20 cellular contexts compared by ENCODE assay signal in genomic region chr5:91514408-91514807, GRCh38.
"Had no signal": no experiment of that assay in that cellular context is flagged by ENCODE, and none has a peak within 500 bp of the region (broad histone marks: within the 10 kb centered on the region; RNA-seq: fewer than 3 reads in every experiment).

No MANE protein-coding gene starts in this region.

- H3K27ac ChIP-seq: epithelial cell of prostate, esophagus squamous epithelium, foreskin keratinocyte, psoas muscle, right lobe of liver, tibial artery, upper lobe of right lung, vagina had no signal

- H3K27ac Mint-ChIP-seq: dendritic cell treated with granulocyte-macrophage colony-stimulating factor and Interleukin-4, amounts not matched to agents 40 ng/mL and 50 ng/mL, for 4 days; effector memory CD8-positive, alpha-beta T cell; stimulated activated effector memory CD8-positive, alpha-beta T cell treated with anti-CD3 and anti-CD28 coated beads, Interleukin-12 subunit alpha, Interleukin-12 subunit beta, amount 100 ng/mL, for 72 hours had no signal

- H3K9me3 Mint-ChIP-seq: dendritic cell treated with granulocyte-macrophage colony-stimulating factor and Interleukin-4, amounts not matched to agents 40 ng/mL and 50 ng/mL, for 4 days; effector memory CD8-positive, alpha-beta T cell; naive thymus-derived CD4-positive, alpha-beta T cell; stimulated activated effector memory CD8-positive, alpha-beta T cell treated with anti-CD3 and anti-CD28 coated beads, Interleukin-12 subunit alpha, Interleukin-12 subunit beta, amount 100 ng/mL, for 72 hours had no signal

- H3K4me3 Mint-ChIP-seq: dendritic cell treated with granulocyte-macrophage colony-stimulating factor and Interleukin-4, amounts not matched to agents 40 ng/mL and 50 ng/mL, for 4 days; effector memory CD8-positive, alpha-beta T cell; naive thymus-derived CD4-positive, alpha-beta T cell; stimulated activated effector memory CD8-positive, alpha-beta T cell treated with anti-CD3 and anti-CD28 coated beads, Interleukin-12 subunit alpha, Interleukin-12 subunit beta, amount 100 ng/mL, for 72 hours had no signal

- H3K27me3 ChIP-seq: esophagus squamous epithelium, foreskin keratinocyte, right lobe of liver, tibial artery, upper lobe of right lung, vagina had no signal

- H3K27me3 Mint-ChIP-seq: dendritic cell treated with granulocyte-macrophage colony-stimulating factor and Interleukin-4, amounts not matched to agents 40 ng/mL and 50 ng/mL, for 4 days had no signal

- H3K4me1 ChIP-seq: esophagus squamous epithelium, foreskin keratinocyte, psoas muscle, right lobe of liver, tibial artery, upper lobe of right lung, vagina had no signal

- H3K4me1 Mint-ChIP-seq: stimulated activated effector memory CD8-positive, alpha-beta T cell treated with anti-CD3 and anti-CD28 coated beads, Interleukin-12 subunit alpha, Interleukin-12 subunit beta, amount 100 ng/mL, for 72 hours had no signal

- H3K9me3 ChIP-seq: esophagus squamous epithelium, psoas muscle, right lobe of liver, tibial artery, upper lobe of right lung, vagina had no signal

- H3K36me3 Mint-ChIP-seq: naive thymus-derived CD4-positive, alpha-beta T cell; stimulated activated effector memory CD8-positive, alpha-beta T cell treated with anti-CD3 and anti-CD28 coated beads, Interleukin-12 subunit alpha, Interleukin-12 subunit beta, amount 100 ng/mL, for 72 hours had no signal

- DNase-seq: effector memory CD8-positive, alpha-beta T cell; esophagus squamous epithelium; foreskin keratinocyte; kidney; left cardiac atrium; left ventricle myocardium superior; naive thymus-derived CD4-positive, alpha-beta T cell; psoas muscle; retina; right lobe of liver; stimulated activated CD4-positive, alpha-beta T cell treated with anti-CD3 and anti-CD28 coated beads, Interleukin-4, amount 100 ng/mL, for 1 hour; stimulated activated CD8-positive, alpha-beta memory T cell treated with anti-CD3 and anti-CD28 coated beads, Interleukin-4, amount 100 ng/mL, for 48 hours; stimulated activated naive CD8-positive, alpha-beta T cell treated with anti-CD3 and anti-CD28 coated beads, Interleukin-15, Interleukin-2, amounts not matched to agents 100 U/mL and 50 U/mL, for 24 hours; tibial artery; upper lobe of right lung had no signal

- H3K4me3 ChIP-seq: esophagus squamous epithelium, lung, psoas muscle, right lobe of liver, tibial artery, upper lobe of right lung, vagina had no signal

- ATAC-seq: effector memory CD8-positive, alpha-beta T cell; foreskin keratinocyte; left cardiac atrium; left ventricle myocardium superior; naive thymus-derived CD4-positive, alpha-beta T cell; psoas muscle; right lobe of liver; stimulated activated effector memory CD8-positive, alpha-beta T cell treated with anti-CD3 and anti-CD28 coated beads, Interleukin-12 subunit alpha, Interleukin-12 subunit beta, amount 100 ng/mL, for 72 hours; stimulated activated naive CD8-positive, alpha-beta T cell treated with anti-CD3 and anti-CD28 coated beads, Interleukin-15, Interleukin-2, amounts not matched to agents 100 U/mL and 50 U/mL, for 24 hours; upper lobe of right lung had no signal

- H3K36me3 ChIP-seq: esophagus squamous epithelium, right lobe of liver, tibial artery, upper lobe of right lung, vagina had no signal
